Comparison of ENCODE assay signal across 1 cellular context in genomic region chr15:65339926-65340325, GRCh38.
TF ChIP-seq lines count a peak whose summit lies in the region.

No MANE protein-coding gene starts in this region.

TF ChIP-seq in GM23338, 12 proteins besides CTCF, POLR2A, EP300 and RAD21 (continued from another document):
- no peak for TF ChIP-seq ZNF462 (CRISPR knock-in tag; IDR thresholded peaks at IDR 0.05)
- no peak for TF ChIP-seq ETS1 (IDR thresholded peaks at IDR 0.05)
- no peak for TF ChIP-seq CREB1 (CRISPR knock-in tag; IDR thresholded peaks at IDR 0.05; ENCODE audit: low read depth)
